8 cellular contexts compared by ENCODE assay signal in genomic region chr4:183098723-183099536, GRCh38. TPM values are rescaled to one million over a fixed set of nuclear protein-coding genes. Genes with fewer than 3 reads are reported as not detected.
DNase-seq lines count a peak whose midpoint lies in the region; ATAC-seq and TF ChIP-seq lines count a peak whose summit lies in the region.

TSS of gene WWC2 (plus strand) at chr4:183099257. CDS start at chr4:183099492, 235 bp downstream.

- H3K79me2 ChIP-seq in PC-3 (ENCODE audit: low read length) = peaks cover 47% of the 10 kb centered on the region

- peaks cover 25% of the 10 kb centered on the region for H3K4me1 ChIP-seq in PC-3 (ENCODE audit: insufficient read depth, low read length)

- H3K4me3 ChIP-seq in PC-3 (ENCODE audit: low read length) = peak within 1 kb of the TSS; percentile 93

- peaks cover 13% of the 10 kb centered on the region for H3K4me1 Mint-ChIP-seq in activated T-cell treated with anti-CD3 and anti-CD28 coated beads, Interleukin-2, amount 50 U/mL, for 4 hours (ENCODE audit: low read depth)
- H3K4me1 Mint-ChIP-seq in mesothelial cell of epicardium = peaks cover 46% of the 10 kb centered on the region

- no peaks in the 10 kb centered on the region for H3K9me3 ChIP-seq in PC-3 (ENCODE audit: low read length)

- H2AFZ ChIP-seq in PC-3 (ENCODE audit: low read length) = peak within 1 kb of the TSS; percentile 95

- POLR2A ChIA-PET in PC-3 (lab: Charles Lee; ENCODE audit: unreplicated experiment) = interaction anchor here (0.6 to 0.7 kb wide), 2 partner anchors 151 to 279 kb away, joined by 3 read pairs; no protein-coding TSS in a partner anchor

- H3K4me3 Mint-ChIP-seq in activated T-cell treated with anti-CD3 and anti-CD28 coated beads, Interleukin-2, amount 50 U/mL, for 4 hours = peak within 1 kb of the TSS; percentile 66
- peak within 1 kb of the TSS; percentile 75 for H3K4me3 Mint-ChIP-seq in mesothelial cell of epicardium

- H3F3A ChIP-seq in PC-3 (ENCODE audit: low read length, unreplicated experiment) = no peaks in the 10 kb centered on the region

- CTCF ChIA-PET in PC-3 (lab: Charles Lee) = interaction anchor here (0.9 kb wide), 1 partner anchor 157 kb away, joined by 9 read pairs; no protein-coding TSS in a partner anchor

- no peaks in the 10 kb centered on the region for H3K9me3 Mint-ChIP-seq in activated T-cell treated with anti-CD3 and anti-CD28 coated beads, Interleukin-2, amount 50 U/mL, for 4 hours
- no peaks in the 10 kb centered on the region for H3K9me3 Mint-ChIP-seq in mesothelial cell of epicardium

- ATAC-seq in GM18868 (IDR thresholded peaks at IDR 0.05; ENCODE audit: unreplicated experiment) (peak; percentile 57), HG03342 (IDR thresholded peaks at IDR 0.05; ENCODE audit: unreplicated experiment) (peak; percentile 79), PC-3 (peak; percentile 77)
- ATAC-seq in activated T-cell treated with anti-CD3 and anti-CD28 coated beads, Interleukin-2, amount 50 U/mL, for 4 hours = peak; percentile 80 to 83

- DNase-seq in PC-3 = peak; percentile 89
- DNase-seq in activated T-cell treated with anti-CD3 and anti-CD28 coated beads, Interleukin-2, amount 50 U/mL, for 4 hours = peak; percentile 55
- peak; percentile 44 for DNase-seq in epithelial cell of prostate (ENCODE audit: low read depth, low spot score)
- peak; percentile 88 to 91 for DNase-seq in mesothelial cell of epicardium (ENCODE audit: low spot score in 2 of 2, unreplicated experiment in 2 of 2)
- DNase-seq in stimulated activated CD8-positive, alpha-beta memory T cell treated with anti-CD3 and anti-CD28 coated beads, Interleukin-12 subunit alpha, Interleukin-12 subunit beta, amount 100 ng/mL, for 4 hours (ENCODE audit: low read depth) = peak; percentile 58

- no peaks in the 10 kb centered on the region for H4K20me1 ChIP-seq in PC-3 (ENCODE audit: low read length)

- H3K27me3 ChIP-seq in PC-3 (ENCODE audit: low read length) = no peaks in the 10 kb centered on the region

- H3K27ac ChIP-seq in 22Rv1 (peak within 1 kb of the TSS; percentile 49), PC-3 (ENCODE audit: low read length) (peak within 1 kb of the TSS; percentile 47), epithelial cell of prostate (peak within 1 kb of the TSS; percentile 89)

- H3K36me3 Mint-ChIP-seq in activated T-cell treated with anti-CD3 and anti-CD28 coated beads, Interleukin-2, amount 50 U/mL, for 4 hours (ENCODE audit: insufficient read depth) = no peaks in the 10 kb centered on the region
- no peaks in the 10 kb centered on the region for H3K36me3 Mint-ChIP-seq in mesothelial cell of epicardium

- BruUV-seq in PC-3 (replicated peaks; lab: Mats Ljungman, UMichigan) = no TSS peak

- intact Hi-C loops in PC-3 (cut with micrococcal nuclease) = no loop called here

- TF ChIP-seq CTCF in 22Rv1 (IDR thresholded peaks at IDR 0.05) = no peak
- TF ChIP-seq CTCF in PC-3 (conservative IDR thresholded peaks at IDR 0.05; ENCODE audit: low read depth, low read length) = no peak
- TF ChIP-seq CTCF in mesothelial cell of epicardium (IDR thresholded peaks at IDR 0.05; ENCODE audit: unreplicated experiment) = no peak

- H3K27ac Mint-ChIP-seq in mesothelial cell of epicardium = peak within 1 kb of the TSS; percentile 93

- peaks cover 35% of the 10 kb centered on the region for H3K27me3 Mint-ChIP-seq in activated T-cell treated with anti-CD3 and anti-CD28 coated beads, Interleukin-2, amount 50 U/mL, for 4 hours (ENCODE audit: low read depth)
- H3K27me3 Mint-ChIP-seq in mesothelial cell of epicardium (ENCODE audit: low read depth) = no peaks in the 10 kb centered on the region

- peak within 1 kb of the TSS; percentile 86 for H3K4me2 ChIP-seq in PC-3 (ENCODE audit: low read length)

- H3K9me2 ChIP-seq in PC-3 (replicated peaks; ENCODE audit: low read length) = no peaks in the 10 kb centered on the region

- peak within 1 kb of the TSS; percentile 72 for H3K9ac ChIP-seq in PC-3 (ENCODE audit: low read length)

- no peaks in the 10 kb centered on the region for H3K36me3 ChIP-seq in PC-3 (ENCODE audit: low read depth, low read length)

RNA-seq across cellular contexts. Expression of gene WWC2, which starts in this region (rescaled TPM):
- 15.8 and 40.2 TPM in 2 replicates for total RNA-seq in PC-3 (2014; rRNA removed)
- total RNA-seq in activated T-cell treated with anti-CD3 and anti-CD28 coated beads, Interleukin-2, amount 50 U/mL, for 4 hours = 1 to 10 TPM; 5.6 to 7.8 (median 6.9) TPM
- 61.7 to 64.1 TPM (median 62.5 TPM) in 3 replicates for total RNA-seq in mesothelial cell of epicardium

Comparison
In these comparisons a context has a peak if more than half of its experiments do, and no peak if none do; other contexts are left out.
1. Peak in every context shown above with its lines: DNase-seq, ATAC-seq, H3K4me3 ChIP-seq and H3K27ac ChIP-seq.